Comparison of ENCODE assay signal across 8 cellular contexts in the genomic region with DNA sequence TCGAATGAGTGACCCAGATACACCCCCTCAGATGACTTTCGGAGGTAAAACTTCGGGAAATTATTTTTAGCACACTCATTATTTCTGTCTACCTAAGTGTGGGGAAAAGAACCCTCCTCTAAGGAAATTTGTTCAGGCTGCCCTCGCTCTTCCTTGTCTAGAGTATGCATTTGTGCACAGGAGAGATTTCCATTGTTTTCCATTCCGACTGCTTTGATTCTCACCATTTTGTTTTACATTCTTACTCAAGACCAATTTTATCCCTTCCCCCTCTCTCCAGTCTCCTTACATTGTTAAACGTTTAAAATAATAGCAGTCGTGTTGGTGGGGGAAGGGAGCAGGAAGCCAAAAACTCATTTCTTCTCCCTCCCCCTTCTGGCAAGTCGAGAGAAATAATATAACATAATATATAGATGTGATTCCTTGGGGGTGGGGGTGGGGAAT. TPM values are rescaled to one million over a fixed set of nuclear protein-coding genes. Genes with fewer than 3 reads are reported as not detected.
DNase-seq lines count a peak whose midpoint lies in the region; ATAC-seq and TF ChIP-seq lines count a peak whose summit lies in the region.

No MANE protein-coding gene starts in this region.

- peak; percentile 13 for ATAC-seq in activated CD8-positive, alpha-beta T cell treated with anti-CD3 and anti-CD28 coated beads, Interleukin-2, amount 10 ng/mL, durations not matched to agents 7 days and 5 days
- ATAC-seq in activated CD8-positive, alpha-beta T cell treated with anti-CD3 and anti-CD28 coated beads for 36 hours: no peak
- ATAC-seq in left lung (no peak), upper lobe of left lung (ENCODE audit: low FRiP score in 2 of 2) (no peak)

- TF ChIP-seq EP300 in upper lobe of left lung (IDR thresholded peaks at IDR 0.05): no peak

- H3K27me3 Mint-ChIP-seq in activated CD8-positive, alpha-beta T cell treated with anti-CD3 and anti-CD28 coated beads, Interleukin-2, amount 10 ng/mL, durations not matched to agents 7 days and 5 days (ENCODE audit: low read depth): no peaks in the 10 kb centered on the region
- no peaks in the 10 kb centered on the region for H3K27me3 Mint-ChIP-seq in activated CD8-positive, alpha-beta T cell treated with anti-CD3 and anti-CD28 coated beads for 36 hours
- peaks cover 0 to 1% (median 1%) of the 10 kb centered on the region in 3 donors for H3K27me3 Mint-ChIP-seq in CD14-positive monocyte (ENCODE audit: low read depth in 3 of 3)

- peaks cover 24% of the 10 kb centered on the region for H3K36me3 Mint-ChIP-seq in activated CD8-positive, alpha-beta T cell treated with anti-CD3 and anti-CD28 coated beads, Interleukin-2, amount 10 ng/mL, durations not matched to agents 7 days and 5 days (ENCODE audit: low read depth)
- H3K36me3 Mint-ChIP-seq in activated CD8-positive, alpha-beta T cell treated with anti-CD3 and anti-CD28 coated beads for 36 hours (ENCODE audit: low read depth): peaks cover 29% of the 10 kb centered on the region
- H3K36me3 Mint-ChIP-seq in CD14-positive monocyte: peaks cover 18 to 27% of the 10 kb centered on the region in 2 donors

- no peak for TF ChIP-seq CTCF in activated CD8-positive, alpha-beta T cell treated with anti-CD3 and anti-CD28 coated beads for 36 hours (IDR thresholded peaks at IDR 0.05)
- TF ChIP-seq CTCF in ascending aorta (IDR thresholded peaks at IDR 0.05) (no peak), left lung (IDR thresholded peaks at IDR 0.05) (no peak), upper lobe of left lung (IDR thresholded peaks at IDR 0.05) (peak in 1 of 6 experiments; percentile 6), CD14-positive monocyte (IDR thresholded peaks at IDR 0.05) (no peak)

- CTCF ChIA-PET in activated CD8-positive, alpha-beta T cell treated with anti-CD3 and anti-CD28 coated beads, Interleukin-2, amount 10 ng/mL, durations not matched to agents 7 days and 5 days (lab: Charles Lee): no interaction called here
- CTCF ChIA-PET in activated CD8-positive, alpha-beta T cell treated with anti-CD3 and anti-CD28 coated beads for 36 hours (lab: Charles Lee): interaction anchor here (1.0 to 1.5 kb wide), 2 partner anchors 27 to 46 kb away, joined by 3 to 5 read pairs; no protein-coding TSS in a partner anchor

- H3K9me3 ChIP-seq in ascending aorta (no peaks in the 10 kb centered on the region), left lung (no peaks in the 10 kb centered on the region), upper lobe of left lung (no peaks in the 10 kb centered on the region)

- H3K27me3 ChIP-seq in ascending aorta (no peaks in the 10 kb centered on the region), left lung (no peaks in the 10 kb centered on the region), upper lobe of left lung (no peaks in the 10 kb centered on the region)

- WGBS in upper lobe of left lung, 2 donors: 0 to 1% methylated on average over 8 of the region's 8 CpGs

- no peaks in the 10 kb centered on the region for H3K9me3 Mint-ChIP-seq in activated CD8-positive, alpha-beta T cell treated with anti-CD3 and anti-CD28 coated beads, Interleukin-2, amount 10 ng/mL, durations not matched to agents 7 days and 5 days (ENCODE audit: insufficient read depth)
- no peaks in the 10 kb centered on the region for H3K9me3 Mint-ChIP-seq in activated CD8-positive, alpha-beta T cell treated with anti-CD3 and anti-CD28 coated beads for 36 hours
- H3K9me3 Mint-ChIP-seq in CD14-positive monocyte: no peaks in the 10 kb centered on the region

- H3K4me3 ChIP-seq in ascending aorta (peak overlapping the region; percentile 77 to 95), left lung (peak overlapping the region; percentile 78 to 89), upper lobe of left lung (peak overlapping the region; percentile 15 to 96 (median 73))

- H3K4me3 Mint-ChIP-seq in activated CD8-positive, alpha-beta T cell treated with anti-CD3 and anti-CD28 coated beads, Interleukin-2, amount 10 ng/mL, durations not matched to agents 7 days and 5 days: no peak overlapping the region
- H3K4me3 Mint-ChIP-seq in activated CD8-positive, alpha-beta T cell treated with anti-CD3 and anti-CD28 coated beads for 36 hours: no peak overlapping the region
- H3K4me3 Mint-ChIP-seq in CD14-positive monocyte: no peak overlapping the region

- peaks cover 6% of the 10 kb centered on the region for H3K4me1 Mint-ChIP-seq in activated CD8-positive, alpha-beta T cell treated with anti-CD3 and anti-CD28 coated beads, Interleukin-2, amount 10 ng/mL, durations not matched to agents 7 days and 5 days (ENCODE audit: low read depth)
- H3K4me1 Mint-ChIP-seq in activated CD8-positive, alpha-beta T cell treated with anti-CD3 and anti-CD28 coated beads for 36 hours (ENCODE audit: low read depth): peaks cover 10% of the 10 kb centered on the region
- H3K4me1 Mint-ChIP-seq in CD14-positive monocyte: peaks cover 11% of the 10 kb centered on the region

- no peak overlapping the region for H3K27ac Mint-ChIP-seq in activated CD8-positive, alpha-beta T cell treated with anti-CD3 and anti-CD28 coated beads, Interleukin-2, amount 10 ng/mL, durations not matched to agents 7 days and 5 days
- no peak overlapping the region for H3K27ac Mint-ChIP-seq in activated CD8-positive, alpha-beta T cell treated with anti-CD3 and anti-CD28 coated beads for 36 hours
- no peak overlapping the region for H3K27ac Mint-ChIP-seq in CD14-positive monocyte

- H3K36me3 ChIP-seq in ascending aorta: peaks cover 6 to 16% of the 10 kb centered on the region in 2 donors
- H3K36me3 ChIP-seq in left lung: peaks cover 0 to 16% of the 10 kb centered on the region in 2 donors
- peaks cover 0 to 25% (median 8%) of the 10 kb centered on the region in 4 donors for H3K36me3 ChIP-seq in upper lobe of left lung

- H3K27ac ChIP-seq in ascending aorta (peak overlapping the region; percentile 90 to 91), left lung (peak overlapping the region; percentile 88 to 97), upper lobe of left lung (peak overlapping the region; percentile 89 to 96 (median 92))

- no peak for DNase-seq in activated CD8-positive, alpha-beta T cell treated with anti-CD3 and anti-CD28 coated beads, Interleukin-2, amount 10 ng/mL, durations not matched to agents 7 days and 5 days
- no peak for DNase-seq in activated CD8-positive, alpha-beta T cell treated with anti-CD3 and anti-CD28 coated beads for 36 hours
- DNase-seq in ascending aorta (ENCODE audit: low spot score in 2 of 2): no peak
- DNase-seq in left lung: no peak
- DNase-seq in upper lobe of left lung: no peak
- no peak for DNase-seq in CD14-positive monocyte (ENCODE audit: low spot score)
- no peak for DNase-seq in SKM-1 treated with dmso at 0.1 percent for 144 hours (lab: John Stamatoyannopoulos, UW; ENCODE audit: unreplicated experiment)
- no peak for DNase-seq in T-helper 9 cell

- TF ChIP-seq POLR2A in upper lobe of left lung (IDR thresholded peaks at IDR 0.05): no peak

- intact Hi-C loops in activated CD8-positive, alpha-beta T cell treated with anti-CD3 and anti-CD28 coated beads for 36 hours (cut with micrococcal nuclease): loop anchor here (5.0 kb wide), 1 partner anchor 45 kb away; no protein-coding TSS in a partner anchor
- intact Hi-C loops in ascending aorta (cut with DNase I) (loop anchor here (1.0 to 2.0 kb wide), 3 partner anchors 30 to 52 kb away; a partner anchor contains a TSS), left lung (cut with DNase I) (no loop called here), CD14-positive monocyte (cut with micrococcal nuclease) (no loop called here)

- POLR2A ChIA-PET in activated CD8-positive, alpha-beta T cell treated with anti-CD3 and anti-CD28 coated beads, Interleukin-2, amount 10 ng/mL, durations not matched to agents 7 days and 5 days (lab: Charles Lee): interaction anchor here (1.4 to 1.7 kb wide), 2 partner anchors 19 to 30 kb away, joined by 9 to 12 read pairs; a partner anchor contains a TSS
- POLR2A ChIA-PET in activated CD8-positive, alpha-beta T cell treated with anti-CD3 and anti-CD28 coated beads for 36 hours (lab: Charles Lee): interaction anchor here (1.0 to 1.8 kb wide), 4 partner anchors 23 to 335 kb away, joined by 3 to 4 read pairs (median 4); no protein-coding TSS in a partner anchor

- H3K4me1 ChIP-seq in ascending aorta (peaks cover 19 to 28% of the 10 kb centered on the region in 2 donors), left lung (peaks cover 24 to 70% of the 10 kb centered on the region in 2 donors), upper lobe of left lung (peaks cover 46 to 61% (median 54%) of the 10 kb centered on the region in 4 donors)

RNA-seq across cellular contexts. Expression of a gene that starts 1.5 kb away (rescaled TPM):
- 100 to 1,000 TPM; 125 to 129 TPM for total RNA-seq in activated CD8-positive, alpha-beta T cell treated with anti-CD3 and anti-CD28 coated beads, Interleukin-2, amount 10 ng/mL, durations not matched to agents 7 days and 5 days
- total RNA-seq in activated CD8-positive, alpha-beta T cell treated with anti-CD3 and anti-CD28 coated beads for 36 hours: 100 to 1,000 TPM; 130 to 139 TPM
- 102 TPM for total RNA-seq in ascending aorta
- total RNA-seq in left lung: 100 to 1,000 TPM in 1 of 2 donors, 10 to 100 TPM in 1; 95.3 to 118 TPM
- 100 to 1,000 TPM in 2 of 6 donors, 10 to 100 TPM in 4; 68.1 to 183 (median 91.3) TPM for total RNA-seq in upper lobe of left lung
- under 1 TPM; 0.55 to 0.91 TPM for polyA plus RNA-seq in CD14-positive monocyte

RNA-seq across cellular contexts. Expression of a gene that starts 29.0 kb away (rescaled TPM):
- 1 to 10 TPM; 4.2 TPM for total RNA-seq in activated CD8-positive, alpha-beta T cell treated with anti-CD3 and anti-CD28 coated beads, Interleukin-2, amount 10 ng/mL, durations not matched to agents 7 days and 5 days
- total RNA-seq in activated CD8-positive, alpha-beta T cell treated with anti-CD3 and anti-CD28 coated beads for 36 hours: 1 to 10 TPM; 5.1 to 5.2 TPM
- total RNA-seq in ascending aorta: 0.32 TPM
- total RNA-seq in left lung: 1 to 10 TPM; 4.5 to 5.1 TPM
- 10 to 100 TPM in 1 of 6 donors, 1 to 10 TPM in 5; 5.5 to 24.5 (median 6.3) TPM for total RNA-seq in upper lobe of left lung
- polyA plus RNA-seq in CD14-positive monocyte: 1 to 10 TPM in 1 of 2 donors, under 1 TPM in 1; 0.59 to 1.3 TPM

RNA-seq across cellular contexts. Expression of a gene that starts 29.3 kb away (rescaled TPM):
- 10 to 100 TPM in 1 of 2 experiments, 1 to 10 TPM in 1; 9.8 to 11.2 TPM for total RNA-seq in activated CD8-positive, alpha-beta T cell treated with anti-CD3 and anti-CD28 coated beads, Interleukin-2, amount 10 ng/mL, durations not matched to agents 7 days and 5 days
- total RNA-seq in activated CD8-positive, alpha-beta T cell treated with anti-CD3 and anti-CD28 coated beads for 36 hours: 10 to 100 TPM; 13.5 to 16.2 TPM
- total RNA-seq in ascending aorta (0.21 TPM), left lung (10 to 100 TPM in 1 of 2 donors, 1 to 10 TPM in 1; 9.8 to 12.3 TPM), upper lobe of left lung (10 to 100 TPM in 2 of 6 donors, 1 to 10 TPM in 4; 5.2 to 12.4 (median 7.3) TPM)
- polyA plus RNA-seq in CD14-positive monocyte: under 1 TPM; 0.50 to 0.98 TPM

RNA-seq across cellular contexts. Expression of a gene that starts 29.7 kb away (rescaled TPM):
- total RNA-seq in activated CD8-positive, alpha-beta T cell treated with anti-CD3 and anti-CD28 coated beads, Interleukin-2, amount 10 ng/mL, durations not matched to agents 7 days and 5 days: 10 to 100 TPM; 92.7 to 93.1 TPM
- total RNA-seq in activated CD8-positive, alpha-beta T cell treated with anti-CD3 and anti-CD28 coated beads for 36 hours: 10 to 100 TPM; 72.8 to 77.2 TPM
- 59.0 TPM for total RNA-seq in ascending aorta
- total RNA-seq in left lung: 10 to 100 TPM; 60.5 to 72.6 TPM
- 100 to 1,000 TPM in 2 of 6 donors, 10 to 100 TPM in 4; 50.0 to 111 (median 75.5) TPM for total RNA-seq in upper lobe of left lung
- polyA plus RNA-seq in CD14-positive monocyte: 100 to 1,000 TPM; 148 to 197 TPM

RNA-seq across cellular contexts. Expression of a gene that starts 32.2 kb away (rescaled TPM):
- 1 to 10 TPM in 1 of 2 experiments, under 1 TPM in 1; 0.87 to 1.2 TPM for total RNA-seq in activated CD8-positive, alpha-beta T cell treated with anti-CD3 and anti-CD28 coated beads, Interleukin-2, amount 10 ng/mL, durations not matched to agents 7 days and 5 days
- total RNA-seq in activated CD8-positive, alpha-beta T cell treated with anti-CD3 and anti-CD28 coated beads for 36 hours: 1 to 10 TPM; 2.4 to 2.9 TPM
- total RNA-seq in ascending aorta (223 TPM), left lung (1 to 10 TPM; 5.7 to 6.5 TPM), upper lobe of left lung (10 to 100 TPM in 2 of 6 donors, 1 to 10 TPM in 3, not detected in 1; 1.6 to 16.1 (median 9.3) TPM)
- polyA plus RNA-seq in CD14-positive monocyte: not detected

Comparison
In these comparisons a context has a peak if more than half of its experiments do, and no peak if none do; other contexts are left out.
1. intact Hi-C loops: an anchor here in activated CD8-positive, alpha-beta T cell treated with anti-CD3 and anti-CD28 coated beads for 36 hours (5.0 kb wide) and ascending aorta (1.0 to 2.0 kb wide); none called in left lung and CD14-positive monocyte.